In genomic region chr7:23350466-23350865, GRCh38 we compare ENCODE assay signal across 18 cellular contexts. TPM values are rescaled to one million over a fixed set of nuclear protein-coding genes. Genes with fewer than 3 reads are reported as not detected.
A peak's percentile ranks its signal among the peaks of the same experiment; 100 is the strongest.
DNase-seq lines count a peak whose midpoint lies in the region; ATAC-seq and TF ChIP-seq lines count a peak whose summit lies in the region.
"Had no signal": no experiment of that assay in that cellular context is flagged by ENCODE, and none has a peak within 500 bp of the region (broad histone marks: within the 10 kb centered on the region; RNA-seq: fewer than 3 reads in every experiment).

No MANE protein-coding gene starts in this region.

- POLR2A ChIA-PET in SK-N-SH (lab: Yijun Ruan, JAX) (no interaction called here), PC-3 (lab: Charles Lee; ENCODE audit: unreplicated experiment) (interaction anchor here (1.0 kb wide), 1 partner anchor 16 kb away, joined by 4 read pairs; no protein-coding TSS in a partner anchor)

- H3K4me3 Mint-ChIP-seq in brain (peak overlapping the region in 1 of 5 experiments; percentile 2), neural crest cell (no peak overlapping the region)
- H3K4me3 Mint-ChIP-seq: CD4-positive, alpha-beta T cell had no signal

- H3K36me3 ChIP-seq in SK-N-SH (replicated peaks in 1 of 2; ENCODE audit: control insufficient read depth in 1 of 2, insufficient read depth in 2 of 2, low read length in 1 of 2): peaks cover 24 to 25% of the 10 kb centered on the region in 2 experiments
- no peaks in the 10 kb centered on the region for H3K36me3 ChIP-seq in PC-3 (ENCODE audit: low read depth, low read length)

- H3F3A ChIP-seq in SK-N-SH (replicated peaks; ENCODE audit: insufficient read depth) (peaks cover 49% of the 10 kb centered on the region), PC-3 (ENCODE audit: low read length, unreplicated experiment) (peaks cover 7% of the 10 kb centered on the region)

- H3K9me2 ChIP-seq in SK-N-SH: no peaks in the 10 kb centered on the region
- no peaks in the 10 kb centered on the region for H3K9me2 ChIP-seq in PC-3 (replicated peaks; ENCODE audit: low read length)

- no TSS peak for BruUV-seq in PC-3 (replicated peaks; lab: Mats Ljungman, UMichigan)

- H3K4me1 Mint-ChIP-seq in brain (peaks cover 68% of the 10 kb centered on the region), neural crest cell (peaks cover 49% of the 10 kb centered on the region)

- no peak for DNase-seq in SK-N-SH
- peak; percentile 26 for DNase-seq in PC-3
- DNase-seq in neural crest cell (ENCODE audit: low read depth, low spot score): no peak
- no peak for DNase-seq in stimulated activated CD4-positive, alpha-beta T cell treated with anti-CD3 and anti-CD28 coated beads, Interleukin-12 subunit alpha, Interleukin-12 subunit beta, amount 100 ng/mL, for 4 hours
- no peak for DNase-seq in NCI-H1105 (lab: John Stamatoyannopoulos, UW)
- DNase-seq: BE2C; CD4-positive, alpha-beta T cell; GM23248; NCI-H1048; NCI-H2081 treated with DMSO at 0.1 percent for 48 hours; NCI-H510A; NCI-H82; RPMI8226; SJCRH30 had no signal

- H3K4me2 ChIP-seq in SK-N-SH (peak overlapping the region; percentile 74), PC-3 (ENCODE audit: low read length) (peak overlapping the region; percentile 78)

- ATAC-seq in SK-N-SH treated with all-trans-retinoic acid at 6 μM for 48 hours: no peak
- ATAC-seq in PC-3: peak; percentile 3; the same call in 1 of the 2 replicates
- ATAC-seq in GM21515 (IDR thresholded peaks at IDR 0.05; ENCODE audit: unreplicated experiment): no peak

- peak overlapping the region in 4 of 5 experiments; percentile 23 to 79 (median 28) for H3K27ac Mint-ChIP-seq in brain
- peak overlapping the region; percentile 9 for H3K27ac Mint-ChIP-seq in neural crest cell (ENCODE audit: unreplicated experiment)
- H3K27ac Mint-ChIP-seq: CD4-positive, alpha-beta T cell had no signal

- WGBS in SK-N-SH (ENCODE audit: low lambda C conversion rate): 96% methylated on average over 2 of the region's 2 CpGs

- no peak for TF ChIP-seq RAD21 in SK-N-SH (IDR thresholded peaks at IDR 0.05; ENCODE audit: low read length)

- peak overlapping the region; percentile 70 to 89 for H3K27ac ChIP-seq in SK-N-SH (ENCODE audit: low read depth in 2 of 2, low read length in 1 of 2)
- H3K27ac ChIP-seq in PC-3 (ENCODE audit: low read length): peak overlapping the region; percentile 98
- H3K27ac ChIP-seq: 22Rv1, SJCRH30 had no signal

- H3K4me3 ChIP-seq in SK-N-SH (ENCODE audit: low read depth in 2 of 2, low read length in 1 of 2): no peak overlapping the region
- H3K4me3 ChIP-seq in PC-3 (ENCODE audit: low read length): no peak overlapping the region
- H3K4me3 ChIP-seq: SJCRH30 had no signal

- H3K9me3 ChIP-seq in SK-N-SH: no peaks in the 10 kb centered on the region
- no peaks in the 10 kb centered on the region for H3K9me3 ChIP-seq in PC-3 (ENCODE audit: low read length)
- H3K9me3 ChIP-seq: BE2C had no signal

- H3K27me3 Mint-ChIP-seq in brain (no peaks in the 10 kb centered on the region), neural crest cell (ENCODE audit: low read depth) (no peaks in the 10 kb centered on the region)
- H3K27me3 Mint-ChIP-seq: CD4-positive, alpha-beta T cell had no signal

- peaks cover 5% of the 10 kb centered on the region for H4K20me1 ChIP-seq in SK-N-SH (ENCODE audit: insufficient read depth)
- no peaks in the 10 kb centered on the region for H4K20me1 ChIP-seq in PC-3 (ENCODE audit: low read length)

- TF ChIP-seq CTCF in SK-N-SH (IDR thresholded peaks at IDR 0.05) (no peak), PC-3 (conservative IDR thresholded peaks at IDR 0.05; ENCODE audit: low read depth, low read length) (no peak), brain (conservative IDR thresholded peaks at IDR 0.05) (no peak), neural crest cell (conservative IDR thresholded peaks at IDR 0.05) (no peak)

- intact Hi-C loops in PC-3 (cut with micrococcal nuclease): no loop called here

- no peaks in the 10 kb centered on the region for H3K27me3 ChIP-seq in SK-N-SH (ENCODE audit: insufficient read depth)
- H3K27me3 ChIP-seq in PC-3 (ENCODE audit: low read length): no peaks in the 10 kb centered on the region
- H3K27me3 ChIP-seq: BE2C, SJCRH30 had no signal

- CTCF ChIA-PET in SK-N-SH (lab: Yijun Ruan, JAX) (interaction anchor here (1.0 to 1.6 kb wide), 8 partner anchors 8 to 194 kb away, joined by 3 to 6 read pairs (median 4); no protein-coding TSS in a partner anchor), PC-3 (lab: Charles Lee) (interaction anchor here (1.7 kb wide), 1 partner anchor 77 kb away, joined by 9 read pairs; no protein-coding TSS in a partner anchor)

- no peak for TF ChIP-seq EP300 in SK-N-SH (IDR thresholded peaks at IDR 0.05; ENCODE audit: borderline replicate concordance in 1 of 2, low read depth in 1 of 2, low read length in 1 of 2)

- H3K79me2 ChIP-seq in SK-N-SH (ENCODE audit: insufficient read depth) (peaks cover 58% of the 10 kb centered on the region), PC-3 (ENCODE audit: low read length) (peaks cover 1% of the 10 kb centered on the region)

- H3K4me1 ChIP-seq in SK-N-SH (ENCODE audit: control insufficient read depth in 1 of 2, insufficient read depth in 2 of 2, low read depth in 1 of 2, low read length in 1 of 2) (peaks cover 14 to 46% of the 10 kb centered on the region in 2 experiments), PC-3 (ENCODE audit: insufficient read depth, low read length) (peaks cover 58% of the 10 kb centered on the region)
- H3K4me1 ChIP-seq: SJCRH30 had no signal

- H3K9me3 Mint-ChIP-seq in brain: no peaks in the 10 kb centered on the region
- H3K9me3 Mint-ChIP-seq in neural crest cell: no peaks in the 10 kb centered on the region
- H3K9me3 Mint-ChIP-seq: CD4-positive, alpha-beta T cell had no signal

- peaks cover 51% of the 10 kb centered on the region for H3K36me3 Mint-ChIP-seq in brain
- peaks cover 20% of the 10 kb centered on the region for H3K36me3 Mint-ChIP-seq in neural crest cell (ENCODE audit: low read depth)

- H3K9ac ChIP-seq in SK-N-SH (no peak overlapping the region), PC-3 (ENCODE audit: low read length) (peak overlapping the region; percentile 85)
- H3K9ac ChIP-seq: GM23248 had no signal

- H2AFZ ChIP-seq in SK-N-SH (ENCODE audit: low read depth) (no peak overlapping the region), PC-3 (ENCODE audit: low read length) (no peak overlapping the region)
- H2AFZ ChIP-seq: GM23248 had no signal

TF ChIP-seq in SK-N-SH, 30 proteins besides CTCF, POLR2A, EP300 and RAD21 (continues in another document):
- TF ChIP-seq GATA2 (CRISPR knock-in tag; IDR thresholded peaks at IDR 0.05) (no peak), TEAD4 (IDR thresholded peaks at IDR 0.05; ENCODE audit: borderline replicate concordance, insufficient read depth) (no peak), EZH2phosphoT487 (IDR thresholded peaks at IDR 0.05; ENCODE audit: borderline replicate concordance, low read depth) (no peak), JUND (IDR thresholded peaks at IDR 0.05) (no peak), NRF1 (IDR thresholded peaks at IDR 0.05; ENCODE audit: low read depth, low read length) (no peak), SMC3 (IDR thresholded peaks at IDR 0.05; ENCODE audit: low read depth, low read length) (no peak), SIN3A (IDR thresholded peaks at IDR 0.05; ENCODE audit: borderline replicate concordance, low read depth, low read length) (no peak), RFX5 (IDR thresholded peaks at IDR 0.05; ENCODE audit: low read length) (no peak), TCF12 (IDR thresholded peaks at IDR 0.05) (no peak), RXRA (IDR thresholded peaks at IDR 0.05; ENCODE audit: borderline replicate concordance, low read depth) (no peak), USF1 (IDR thresholded peaks at IDR 0.05; ENCODE audit: borderline replicate concordance, low read depth) (no peak), MXI1 (IDR thresholded peaks at IDR 0.05; ENCODE audit: low read depth, low read length) (no peak), CHD2 (IDR thresholded peaks at IDR 0.05; ENCODE audit: low read length, partially characterized antibody) (no peak)

TF ChIP-seq in SK-N-SH treated with all-trans-retinoic acid at 6 μM for 48 hours, 23 proteins besides CTCF, POLR2A, EP300 and RAD21:
- TF ChIP-seq POU6F1 (CRISPR knock-in tag; IDR thresholded peaks at IDR 0.05; ENCODE audit: borderline replicate concordance, low read depth): no peak
- TF ChIP-seq BACH2 (CRISPR knock-in tag; IDR thresholded peaks at IDR 0.05; ENCODE audit: borderline replicate concordance): no peak
- no peak for TF ChIP-seq ZNF8 (CRISPR knock-in tag; IDR thresholded peaks at IDR 0.05)
- no peak for TF ChIP-seq RARB (CRISPR knock-in tag; IDR thresholded peaks at IDR 0.05)

RNA-seq across cellular contexts. Expression of gene MALSU1, which starts 51.3 kb away (rescaled TPM):
- polyA plus RNA-seq in SK-N-SH (2012; rRNA removed) (93.6 and 102 TPM in 2 replicates), brain (ENCODE audit: insufficient read depth, low read depth, low replicate concordance) (37.1 TPM)
- 101 and 119 TPM in 2 replicates for polyA plus RNA-seq in SK-N-SH (2012; cell fraction: cytosol; rRNA removed)
- polyA plus RNA-seq in SK-N-SH (2012; cell fraction: nucleus; rRNA removed): 37.8 and 48.8 TPM in 2 replicates
- total RNA-seq in PC-3 (2014; rRNA removed) (284 and 306 TPM in 2 replicates), neural crest cell (56.1 and 60.9 TPM in 2 replicates)
